Comparison of ENCODE assay signal across 20 cellular contexts in genomic region chr1:221768444-221769066, GRCh38. TPM values are rescaled to one million over a fixed set of nuclear protein-coding genes. Genes with fewer than 3 reads are reported as not detected.
A peak's percentile ranks its signal among the peaks of the same experiment; 100 is the strongest.
DNase-seq lines count a peak whose midpoint lies in the region; ATAC-seq, FAIRE-seq and TF ChIP-seq lines count a peak whose summit lies in the region.
"Had no signal": no experiment of that assay in that cellular context is flagged by ENCODE, and none has a peak within 500 bp of the region (broad histone marks: within the 10 kb centered on the region; RNA-seq: fewer than 3 reads in every experiment).

No MANE protein-coding gene starts in this region.

- no peak for TF ChIP-seq EP300 in GM12878 (IDR thresholded peaks at IDR 0.05; ENCODE audit: borderline replicate concordance in 1 of 2, control insufficient read depth in 1 of 2, low read depth in 2 of 2, low read length in 2 of 2)

- TF ChIP-seq CTCF in GM12878 (IDR thresholded peaks at IDR 0.05 in 2 of 3, conservative IDR thresholded peaks at IDR 0.05 in 1 of 3; ENCODE audit: control insufficient read depth in 2 of 3, extremely low read depth in 1 of 3, insufficient read depth in 1 of 3, low read depth in 3 of 3, low read length in 3 of 3) (no peak), lower lobe of right lung (IDR thresholded peaks at IDR 0.05) (peak; percentile 14)

- H3K36me3 ChIP-seq in GM12878 (ENCODE audit: control insufficient read depth in 2 of 2, insufficient read depth in 2 of 2, low read length in 1 of 2), result no peaks in the 10 kb centered on the region
- H3K36me3 ChIP-seq in lower lobe of right lung, result no peaks in the 10 kb centered on the region
- H3K36me3 ChIP-seq: BLaER1, stomach had no signal

- SMC1A ChIA-PET in GM12878 (lab: Charles Lee; ENCODE audit: uncharacterized antibody, unreplicated experiment), result interaction anchor here (0.6 to 18.9 kb wide), 4 partner anchors 9 to 95 kb away, joined by 3 to 510 read pairs (median 10); no protein-coding TSS in a partner anchor

- H4K20me1 ChIP-seq in GM12878 (ENCODE audit: control insufficient read depth, insufficient read depth), result no peaks in the 10 kb centered on the region
- H4K20me1 ChIP-seq: BLaER1 had no signal

- no peak for FAIRE-seq in GM12878 (lab: Jason Lieb, UNC)
- FAIRE-seq: kidney had no signal

- H3K9ac ChIP-seq in GM12878 (ENCODE audit: control insufficient read depth, insufficient read depth, low read length), result no peak overlapping the region
- H3K9ac ChIP-seq: BLaER1 had no signal

- DNase-seq in H4 (ENCODE audit: low spot score), result peak; percentile 17
- DNase-seq in NCI-H69 (lab: John Stamatoyannopoulos, UW), result peak; percentile 30
- no peak for DNase-seq in GM12878 (ENCODE audit: low read depth, low spot score)
- DNase-seq in lower lobe of right lung, result no peak
- DNase-seq in T-cell, result no peak
- no peak for DNase-seq in SW 1271 (lab: John Stamatoyannopoulos, UW)
- DNase-seq in islet precursor cell, result no peak
- no peak for DNase-seq in GM03348 (ENCODE audit: low spot score)
- DNase-seq: activated CD4-positive, CD25-positive, alpha-beta regulatory T cell treated with anti-CD3 and anti-CD28 coated beads, Interleukin-2, amount 50 U/mL, for 72 hours; activated naive CD4-positive, alpha-beta T cell treated with anti-CD3 and anti-CD28 coated beads, Interleukin-2, amount 50 U/mL, for 16 hours; central memory CD4-positive, alpha-beta T cell; kidney; NCI-H1048; nucleus accumbens; stomach had no signal

- H3K4me1 ChIP-seq in GM12878 (ENCODE audit: control insufficient read depth, insufficient read depth, low read length) (peaks cover 3% of the 10 kb centered on the region; the same call in 1 of the 2 replicates), lower lobe of right lung (no peaks in the 10 kb centered on the region)
- H3K4me1 ChIP-seq: BLaER1, stomach had no signal

- H3K27ac ChIP-seq in GM12878 (ENCODE audit: control insufficient read depth, insufficient read depth) (no peak overlapping the region), lower lobe of right lung (no peak overlapping the region)
- H3K27ac ChIP-seq: BLaER1, SK-N-MC, stomach had no signal

- WGBS in GM12878 (ENCODE audit: insufficient coverage, insufficient replicate concordance, low lambda C conversion rate, missing lambda C conversion rate), result 75% methylated on average over 5 of the region's 5 CpGs

- H2AFZ ChIP-seq in GM12878 (ENCODE audit: control insufficient read depth, low read depth, low read length), result peak overlapping the region; percentile 7; the same call in 1 of the 2 replicates
- H2AFZ ChIP-seq: GM23338 had no signal

- peaks cover 6 to 9% (median 7%) of the 10 kb centered on the region in 3 donors for H3K4me1 Mint-ChIP-seq in T-cell
- H3K4me1 Mint-ChIP-seq: GM23338 had no signal

- H3K9me3 ChIP-seq in GM12878 (replicated peaks; ENCODE audit: control insufficient read depth, insufficient read depth, low read length) (no peaks in the 10 kb centered on the region; the same call in 2 of the 3 replicates), lower lobe of right lung (no peaks in the 10 kb centered on the region)
- H3K9me3 ChIP-seq: BLaER1, stomach had no signal

- no peaks in the 10 kb centered on the region for H3K27me3 Mint-ChIP-seq in T-cell

- in situ Hi-C loops in GM12878 (cut with MboI), result no loop called here

- TF ChIP-seq RAD21 in GM12878 (IDR thresholded peaks at IDR 0.05; ENCODE audit: insufficient read depth, low read depth, low read length), result no peak

- no peaks in the 10 kb centered on the region for H3K9me3 Mint-ChIP-seq in T-cell
- H3K9me3 Mint-ChIP-seq: GM23338 had no signal

- intact Hi-C loops in GM12878 (cut with micrococcal nuclease; ENCODE audit: unreplicated experiment) (no loop called here), lower lobe of right lung (cut with DNase I) (no loop called here)

- TF ChIP-seq POLR2A in GM12878 (IDR thresholded peaks at IDR 0.05; ENCODE audit: low read depth, low read length), result no peak

- H3K4me3 Mint-ChIP-seq in T-cell, result no peak overlapping the region
- H3K4me3 Mint-ChIP-seq: GM23338, mesothelial cell of epicardium had no signal

- POLR2A ChIA-PET in GM12878 (lab: Charles Lee) (interaction anchor here (0.5 to 13.0 kb wide), 2 partner anchors 10 to 877 kb away, joined by 5 to 203 read pairs; no protein-coding TSS in a partner anchor), T-cell (lab: Charles Lee) (no interaction called here)

- no peaks in the 10 kb centered on the region for H3K79me2 ChIP-seq in GM12878 (ENCODE audit: control insufficient read depth, insufficient read depth, low read length)

- H3K36me3 Mint-ChIP-seq in T-cell, result no peaks in the 10 kb centered on the region
- H3K36me3 Mint-ChIP-seq: mesothelial cell of epicardium had no signal

- RAD21 ChIA-PET in GM12878 (lab: Charles Lee; ENCODE audit: unreplicated experiment), result interaction anchor here (1.6 kb wide), 1 partner anchor 8 kb away, joined by 6 read pairs; no protein-coding TSS in a partner anchor

- H3K27me3 ChIP-seq in GM12878 (replicated peaks in 1 of 2; ENCODE audit: control insufficient read depth in 2 of 2, insufficient read depth in 2 of 2, low read length in 1 of 2) (no peaks in the 10 kb centered on the region), lower lobe of right lung (ENCODE audit: low read depth) (no peaks in the 10 kb centered on the region)
- H3K27me3 ChIP-seq: BLaER1, stomach had no signal

- no peak overlapping the region for H3K27ac Mint-ChIP-seq in T-cell
- H3K27ac Mint-ChIP-seq: GM23338, mesothelial cell of epicardium had no signal

- H3K4me3 ChIP-seq in GM12878 (no peak overlapping the region), lower lobe of right lung (no peak overlapping the region)
- H3K4me3 ChIP-seq: BLaER1, GM23338, SK-N-MC, smooth muscle cell, stomach had no signal

- CTCF ChIA-PET in GM12878 (lab: Yijun Ruan, JAX), result interaction anchor here (1.3 to 3.0 kb wide), 2 partner anchors 9 to 25 kb away, joined by 3 to 8 read pairs; no protein-coding TSS in a partner anchor
- CTCF ChIA-PET in T-cell (lab: Charles Lee), result no interaction called here

- ATAC-seq in GM12878 (no peak), lower lobe of right lung (no peak), T-cell (replicated peaks in 1 of 4) (no peak)
- ATAC-seq: GM23338 had no signal

- no TSS peak for BruUV-seq in GM12878 (replicated peaks; lab: Mats Ljungman, UMichigan)

- H3K4me2 ChIP-seq in GM12878 (ENCODE audit: control insufficient read depth, insufficient read depth), result no peak overlapping the region
- H3K4me2 ChIP-seq: BLaER1, GM23338, smooth muscle cell had no signal

TF ChIP-seq in GM12878, 131 proteins besides CTCF, POLR2A, EP300 and RAD21:
- no peak for TF ChIP-seq MAX (IDR thresholded peaks at IDR 0.05; ENCODE audit: low read depth, low read length)
- 0 out of 2 replicates have a peak, but pooled peaks have one; percentile 14 for TF ChIP-seq MTA2 (IDR thresholded peaks at IDR 0.05; ENCODE audit: low read depth)

RNA-seq across cellular contexts. Expression of gene DUSP10, which starts 26.7 kb away (rescaled TPM):
- 17.1 and 19.6 TPM in 2 replicates for total RNA-seq in H4 (2014; rRNA removed; shearing (Covaris generic))
- 55.2 and 55.7 TPM in 2 replicates for total RNA-seq in GM12878 (2013; cell fraction: nucleolus; rRNA removed)
- total RNA-seq in GM12878 (2014; rRNA removed) (37.7 and 38.4 TPM in 2 replicates), GM12878 (2014; rRNA removed; fragmentation: Illumina TruSeq; extraction: Trizol) (33.3 and 34.9 TPM in 2 replicates), GM12878 (2021) (27.6 and 27.7 TPM in 2 replicates), lower lobe of right lung (8.7 TPM), T-cell (10 to 100 TPM in 2 of 5 donors, 1 to 10 TPM in 3; 5.2 to 64.2 (median 6.0) TPM)
- 12.1 TPM for polyA plus RNA-seq in GM12878 (2011; ENCODE audit: low read depth)
- polyA plus RNA-seq in GM12878 (2011; rRNA removed) (32.3 and 36.7 TPM in 2 replicates), GM12878 (2014; fragmentation: Illumina TruSeq; extraction: Trizol) (26.9 and 27.4 TPM in 2 replicates), GM12878 (2014; fragmentation: Nextera tagmentation; extraction: Ambion mirVana) (10 to 100 TPM; 20.3 to 32.1 TPM), GM12878 (2014; rRNA removed) (22.9 and 27.3 TPM in 2 replicates), GM12878 (2016; fragmentation: Nextera tagmentation; extraction: Ambion mirVana) (10 to 100 TPM; 27.7 to 28.0 TPM)
- polyA plus RNA-seq in GM12878 (2011; cell fraction: cytosol; rRNA removed), result 54.2 and 57.2 TPM in 2 replicates
- polyA plus RNA-seq in GM12878 (2011; cell fraction: nucleus; rRNA removed), result 39.7 and 50.3 TPM in 2 replicates
- 17.1 and 20.4 TPM in 2 replicates for polyA plus RNA-seq in GM12878 (2012)
- 84.4 and 93.6 TPM in 2 replicates for polyA minus RNA-seq in GM12878 (2011; rRNA and poly(A)+ RNA removed)
- polyA minus RNA-seq in GM12878 (2011; cell fraction: cytosol; rRNA and poly(A)+ RNA removed), result 18.3 and 20.3 TPM in 2 replicates
- 60.7 and 101 TPM in 2 replicates for polyA minus RNA-seq in GM12878 (2011; cell fraction: nucleus; rRNA and poly(A)+ RNA removed)

Comparison
In these comparisons a context has a peak if more than half of its experiments do, and no peak if none do; other contexts are left out.
1. DNase-seq: peak in H4 (single experiment) and NCI-H69 (single experiment); none in GM12878 (single experiment), lower lobe of right lung (single experiment), T-cell (0 of 34), SW 1271 (0 of 2), islet precursor cell (single experiment) and GM03348 (single experiment).